Comparison of ENCODE assay signal across 8 cellular contexts in genomic region chr1:8026976-8027747, GRCh38. TPM values are rescaled to one million over a fixed set of nuclear protein-coding genes. Genes with fewer than 3 reads are reported as not detected.
DNase-seq lines count a peak whose midpoint lies in the region; ATAC-seq and TF ChIP-seq lines count a peak whose summit lies in the region.

No MANE protein-coding gene starts in this region.

- peaks cover 24% of the 10 kb centered on the region for H3K79me2 ChIP-seq in trophoblast cell (ENCODE audit: control insufficient read depth, insufficient read depth, low read length, poor library complexity)

- intact Hi-C loops in Caco-2 (cut with micrococcal nuclease; ENCODE audit: unreplicated experiment) = loop anchor here (1.0 to 5.0 kb wide), 4 partner anchors 45 to 230 kb away; no protein-coding TSS in a partner anchor

- H3K79me1 ChIP-seq in trophoblast cell (ENCODE audit: low read length) = peaks cover 21% of the 10 kb centered on the region

- peak overlapping the region; percentile 71 for H3K4ac ChIP-seq in trophoblast cell (ENCODE audit: low read depth, low read length)

- H3K4me3 Mint-ChIP-seq in Caco-2 (ENCODE audit: unreplicated experiment) = peak overlapping the region; percentile 89

- H2BK12ac ChIP-seq in trophoblast cell (ENCODE audit: low read length) = peak overlapping the region; percentile 86

- H3K27ac ChIP-seq in WERI-Rb-1 (no peak overlapping the region), trophoblast cell (ENCODE audit: low read depth, low read length) (peak overlapping the region; percentile 78)

- H2AFZ ChIP-seq in trophoblast cell (ENCODE audit: insufficient read depth, low read length, poor library complexity) = peak overlapping the region; percentile 28

- TF ChIP-seq CTCF in Caco-2 (IDR thresholded peaks at IDR 0.05; ENCODE audit: insufficient read depth in 1 of 2, low read depth in 1 of 2, low read length in 1 of 2, severe bottlenecking in 1 of 2, unreplicated experiment in 1 of 2) (no peak), WERI-Rb-1 (IDR thresholded peaks at IDR 0.05; ENCODE audit: low read depth, low read length) (no peak)

- peaks cover 30% of the 10 kb centered on the region for H3K4me1 Mint-ChIP-seq in Caco-2 (ENCODE audit: low read depth, unreplicated experiment)

- peak overlapping the region; percentile 59 for H2BK5ac ChIP-seq in trophoblast cell (ENCODE audit: low read depth, low read length, poor library complexity)

- BruUV-seq in Caco-2 (replicated peaks; lab: Mats Ljungman, UMichigan) = no TSS peak

- POLR2A ChIA-PET in Caco-2 (lab: Charles Lee) = interaction anchor here (0.5 to 1.7 kb wide), 7 partner anchors 10 to 324 kb away, joined by 3 to 11 read pairs (median 4); no protein-coding TSS in a partner anchor

- H3K27me3 Mint-ChIP-seq in Caco-2 (ENCODE audit: insufficient read depth, unreplicated experiment) = no peaks in the 10 kb centered on the region

- peak overlapping the region; percentile 68 for H4K8ac ChIP-seq in trophoblast cell (ENCODE audit: low read depth, low read length)

- peak overlapping the region; percentile 88 for H3K14ac ChIP-seq in trophoblast cell (ENCODE audit: low read length)

- DNase-seq in Caco-2 = peak; percentile 82 to 89
- DNase-seq in WERI-Rb-1 = no peak
- DNase-seq in glomerular visceral epithelial cell (ENCODE audit: extremely low spot score) = peak; percentile 53
- no peak for DNase-seq in trophoblast cell
- no peak for DNase-seq in NCI-H69 (lab: John Stamatoyannopoulos, UW)
- no peak for DNase-seq in NCI-H1105 treated with DMSO at 0.1 percent for 48 hours (lab: John Stamatoyannopoulos, UW)

- peak overlapping the region; percentile 85 for H3K27ac Mint-ChIP-seq in Caco-2 (ENCODE audit: unreplicated experiment)

- H3K4me2 ChIP-seq in trophoblast cell (ENCODE audit: low read length) = peak overlapping the region; percentile 65

- peak overlapping the region; percentile 90 for H4K91ac ChIP-seq in trophoblast cell (ENCODE audit: low read depth, low read length)

- ATAC-seq in HG03135 (IDR thresholded peaks at IDR 0.05; ENCODE audit: unreplicated experiment) = no peak
- ATAC-seq in GM18858 (IDR thresholded peaks at IDR 0.05; ENCODE audit: unreplicated experiment) = no peak

- H3K9me3 ChIP-seq in Caco-2 (no peaks in the 10 kb centered on the region), WERI-Rb-1 (ENCODE audit: severe bottlenecking) (no peaks in the 10 kb centered on the region), trophoblast cell (ENCODE audit: insufficient read depth, low read depth, low read length) (peaks cover 2% of the 10 kb centered on the region)

- H3K9me3 Mint-ChIP-seq in Caco-2 (ENCODE audit: unreplicated experiment) = no peaks in the 10 kb centered on the region

- H3K36me3 ChIP-seq in Caco-2 (ENCODE audit: control insufficient read depth, insufficient read depth, low read length) = no peaks in the 10 kb centered on the region
- H3K36me3 ChIP-seq in WERI-Rb-1 = no peaks in the 10 kb centered on the region
- peaks cover 0 to 2% of the 10 kb centered on the region in 2 experiments for H3K36me3 ChIP-seq in trophoblast cell (ENCODE audit: control insufficient read depth in 1 of 2, insufficient read depth in 2 of 2, low read length in 2 of 2)

- peak overlapping the region; percentile 92 for H3K18ac ChIP-seq in trophoblast cell (ENCODE audit: low read length)

- peaks cover 29% of the 10 kb centered on the region for H3K36me3 Mint-ChIP-seq in Caco-2 (ENCODE audit: insufficient read depth, unreplicated experiment)

- H3K4me3 ChIP-seq in Caco-2 (ENCODE audit: low read depth, low read length) (peak overlapping the region; percentile 50), WERI-Rb-1 (ENCODE audit: low read depth, low read length) (peak overlapping the region; percentile 67), trophoblast cell (ENCODE audit: low read depth, low read length) (peak overlapping the region; percentile 72)

- H4K12ac ChIP-seq in trophoblast cell (ENCODE audit: low read depth, low read length) = peak overlapping the region; percentile 56

- H3K27me3 ChIP-seq in Caco-2 (replicated peaks; ENCODE audit: control insufficient read depth, insufficient read depth, low read length) (no peaks in the 10 kb centered on the region), WERI-Rb-1 (ENCODE audit: insufficient read depth, low read depth, severe bottlenecking) (no peaks in the 10 kb centered on the region), trophoblast cell (ENCODE audit: insufficient read depth, low read length) (no peaks in the 10 kb centered on the region)

- H3K4me1 ChIP-seq in Caco-2 (peaks cover 42% of the 10 kb centered on the region), trophoblast cell (ENCODE audit: control insufficient read depth in 1 of 2, insufficient read depth in 2 of 2, low read length in 2 of 2) (peaks cover 10 to 12% of the 10 kb centered on the region in 2 experiments)

- H2AK5ac ChIP-seq in trophoblast cell (ENCODE audit: low read length) = peak overlapping the region; percentile 82

- H3K9ac ChIP-seq in trophoblast cell (ENCODE audit: low read length) = peak overlapping the region; percentile 76

- H3K23ac ChIP-seq in trophoblast cell (ENCODE audit: low read length) = peak overlapping the region; percentile 87

- CTCF ChIA-PET in Caco-2 (lab: Charles Lee) = interaction anchor here (0.6 to 3.2 kb wide), 3 partner anchors 128 to 288 kb away, joined by 3 to 17 read pairs (median 3); no protein-coding TSS in a partner anchor

- no CpG with 5 or more reads among the region's 25 CpGs for WGBS in trophoblast cell (ENCODE audit: extremely low coverage, insufficient coverage, insufficient read length)

- peak overlapping the region; percentile 79 for H2BK120ac ChIP-seq in trophoblast cell (ENCODE audit: insufficient read depth, low read length, poor library complexity)

RNA-seq across cellular contexts. Expression of gene ERRFI1, which starts 1.1 kb away (rescaled TPM):
- total RNA-seq in Caco-2 (2022) = 37.2 and 40.9 TPM in 2 replicates
- 267 and 277 TPM in 2 replicates for polyA plus RNA-seq in trophoblast cell (2013)

Comparison
In these comparisons a context has a peak if more than half of its experiments do, and no peak if none do; other contexts are left out.
1. DNase-seq: peak in Caco-2 (2 of 2) and glomerular visceral epithelial cell (single experiment); none in WERI-Rb-1 (single experiment), trophoblast cell (0 of 2), NCI-H69 (single experiment) and NCI-H1105 treated with DMSO at 0.1 percent for 48 hours (single experiment).
2. Peak in every context shown above with its lines, with median percentiles within 50 percentile points of each other: H3K4me3 ChIP-seq.